Comparison of ENCODE assay signal across 25 cellular contexts in the genomic region with DNA sequence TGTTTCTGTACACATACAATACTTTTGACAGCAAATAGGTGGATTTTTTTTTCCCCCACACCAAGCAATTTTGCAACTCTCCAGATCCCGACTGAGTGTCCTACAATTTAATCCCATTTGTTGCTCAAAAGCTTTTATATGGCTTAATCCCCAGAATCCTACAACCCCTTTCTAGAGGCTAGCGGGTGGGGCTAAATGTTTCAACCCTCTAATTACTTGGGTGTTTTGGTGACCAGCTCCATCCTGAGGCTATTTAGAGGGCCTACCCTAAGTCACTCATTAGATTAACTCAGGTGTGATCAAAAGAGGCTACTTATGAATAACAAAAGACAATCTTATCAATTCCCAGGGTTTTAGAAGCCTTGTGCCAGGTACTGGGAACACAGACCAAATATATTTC. TPM values are rescaled to one million over a fixed set of nuclear protein-coding genes. Genes with fewer than 3 reads are reported as not detected.
"Had no signal": no experiment of that assay in that cellular context is flagged by ENCODE, and none has a peak within 500 bp of the region (broad histone marks: within the 10 kb centered on the region; RNA-seq: fewer than 3 reads in every experiment).

No MANE protein-coding gene starts in this region.

- H3K27ac ChIP-seq: breast epithelium, colonic mucosa, SK-N-MC, VCaP had no signal

- DNase-seq: activated CD4-positive, alpha-beta T cell treated with anti-CD3 and anti-CD28 coated beads for 4 hours; activated CD8-positive, alpha-beta memory T cell treated with anti-CD3 and anti-CD28 coated beads, Interleukin-2, amount 50 U/mL, for 4 hours; activated CD8-positive, alpha-beta T cell treated with anti-CD3 and anti-CD28 coated beads for 36 hours; activated naive CD4-positive, alpha-beta T cell treated with anti-CD3 and anti-CD28 coated beads, Interleukin-2, amount 50 U/mL, for 16 hours; activated T-cell treated with anti-CD3 and anti-CD28 coated beads, Interleukin-2, amount 50 U/mL, for 72 hours; aorta; caudate nucleus; colonic mucosa; MM.1S; NCI-H1105; NCI-H1436 treated with DMSO at 0.1 percent for 48 hours; NCI-H187; NCI-H2081; NCI-H510A treated with DMSO at 0.1 percent for 48 hours; OCI-M1; RPMI8226; T-cell; T-helper 2 cell; T1000 had no signal

- ATAC-seq: activated CD8-positive, alpha-beta T cell treated with anti-CD3 and anti-CD28 coated beads for 36 hours; activated T-cell treated with anti-CD3 and anti-CD28 coated beads, Interleukin-2, amount 50 U/mL, for 72 hours; Panc1; Right ventricle myocardium inferior; T-cell had no signal

- H3K9me3 Mint-ChIP-seq: activated CD8-positive, alpha-beta T cell treated with anti-CD3 and anti-CD28 coated beads for 36 hours; activated T-helper 2 cell treated with anti-CD3 and anti-CD28 coated beads, Interferon-gamma antibody, Interleukin-2, Interleukin-4, amounts not matched to agents 10 μg/mL and 5 μg/mL and 100 μg/mL, durations not matched to agents 14 hours and 24 hours and 36 hours; T-cell had no signal

- H3K4me1 Mint-ChIP-seq: T-cell had no signal

- H3K4me3 ChIP-seq: breast epithelium, colonic mucosa, SK-N-MC had no signal

- H3K9me3 ChIP-seq: breast epithelium, colonic mucosa had no signal

- H3K4me3 Mint-ChIP-seq: activated CD8-positive, alpha-beta T cell treated with anti-CD3 and anti-CD28 coated beads for 36 hours; activated T-cell treated with anti-CD3 and anti-CD28 coated beads, Interleukin-2, amount 50 U/mL, for 72 hours; T-cell had no signal

- H3K27ac Mint-ChIP-seq: activated CD8-positive, alpha-beta T cell treated with anti-CD3 and anti-CD28 coated beads for 36 hours; activated T-cell treated with anti-CD3 and anti-CD28 coated beads, Interleukin-2, amount 50 U/mL, for 72 hours; activated T-helper 2 cell treated with anti-CD3 and anti-CD28 coated beads, Interferon-gamma antibody, Interleukin-2, Interleukin-4, amounts not matched to agents 10 μg/mL and 5 μg/mL and 100 μg/mL, durations not matched to agents 14 hours and 24 hours and 36 hours; T-cell had no signal

- H3K27me3 ChIP-seq: breast epithelium, colonic mucosa had no signal

- H3K36me3 ChIP-seq: breast epithelium, colonic mucosa had no signal

- H3K36me3 Mint-ChIP-seq: T-cell had no signal

- H3K4me1 ChIP-seq: breast epithelium, colonic mucosa had no signal

RNA-seq across cellular contexts. Expression of gene FBXL2, which starts 21.0 kb away (rescaled TPM):
- total RNA-seq: activated CD8-positive, alpha-beta T cell treated with anti-CD3 and anti-CD28 coated beads for 36 hours had no signal

RNA-seq across cellular contexts. Expression of gene SUSD5, which starts 37.6 kb away (rescaled TPM):
- total RNA-seq: activated CD8-positive, alpha-beta T cell treated with anti-CD3 and anti-CD28 coated beads for 36 hours; activated T-cell treated with anti-CD3 and anti-CD28 coated beads, Interleukin-2, amount 50 U/mL, for 72 hours; activated T-helper 2 cell treated with anti-CD3 and anti-CD28 coated beads, Interferon-gamma antibody, Interleukin-2, Interleukin-4, amounts not matched to agents 10 μg/mL and 5 μg/mL and 100 μg/mL, durations not matched to agents 14 hours and 24 hours and 36 hours; T-cell had no signal
